ENCODE assay signal across 8 cellular contexts in genomic region chr5:10441992-10442435, GRCh38. TPM values are rescaled to one million over a fixed set of nuclear protein-coding genes. Genes with fewer than 3 reads are reported as not detected.
DNase-seq lines count a peak whose midpoint lies in the region; ATAC-seq and TF ChIP-seq lines count a peak whose summit lies in the region.

No MANE protein-coding gene starts in this region.

- H3K27ac ChIP-seq in right lobe of liver = peak overlapping the region in 2 of 3 donors; percentile 17 to 70
- H3K27ac ChIP-seq in upper lobe of left lung = peak overlapping the region; percentile 59 to 88 (median 84)

- H3K9ac ChIP-seq in ES-I3 (ENCODE audit: low read depth, low read length) = peak overlapping the region; percentile 41; the same call in 1 of the 2 replicates

- H3K4me1 Mint-ChIP-seq in brain = peaks cover 18% of the 10 kb centered on the region

- no peak for TF ChIP-seq CTCF in brain (conservative IDR thresholded peaks at IDR 0.05)
- TF ChIP-seq CTCF in right lobe of liver (IDR thresholded peaks at IDR 0.05) = no peak
- no peak for TF ChIP-seq CTCF in upper lobe of left lung (IDR thresholded peaks at IDR 0.05)

- H3K4me1 ChIP-seq in ES-I3 (ENCODE audit: insufficient read depth, low read length) (no peaks in the 10 kb centered on the region), right lobe of liver (peaks cover 0 to 11% (median 0%) of the 10 kb centered on the region in 4 donors), upper lobe of left lung (peaks cover 31 to 41% (median 39%) of the 10 kb centered on the region in 4 donors)

- no peak for TF ChIP-seq POLR2A in right lobe of liver (IDR thresholded peaks at IDR 0.05)
- peak in 1 of 4 donors; percentile 10 for TF ChIP-seq POLR2A in upper lobe of left lung (IDR thresholded peaks at IDR 0.05)

- WGBS in right lobe of liver (ENCODE audit: insufficient coverage, low coverage, low lambda C conversion rate, missing lambda C conversion rate) = 2% methylated on average over 31 of the region's 44 CpGs
- WGBS in upper lobe of left lung, 2 donors = 0% methylated on average over 22 to 23 of the region's 44 CpGs

- DNase-seq in right lobe of liver (no peak), upper lobe of left lung (no peak), germinal center (ENCODE audit: low spot score) (no peak), HK-2 (ENCODE audit: unreplicated experiment) (no peak)

- peaks cover 4% of the 10 kb centered on the region for H3K27me3 Mint-ChIP-seq in brain

- peaks cover 0 to 4% (median 0%) of the 10 kb centered on the region in 5 experiments for H3K9me3 Mint-ChIP-seq in brain

- peak overlapping the region; percentile 90 to 91 (median 90) for H3K4me3 Mint-ChIP-seq in brain

- intact Hi-C loops in right lobe of liver (cut with DNase I) = no loop called here

- H3K9me3 ChIP-seq in ES-I3 (ENCODE audit: control insufficient read depth, insufficient read depth, low read length) (no peaks in the 10 kb centered on the region), right lobe of liver (no peaks in the 10 kb centered on the region), upper lobe of left lung (no peaks in the 10 kb centered on the region)

- H3K4me3 ChIP-seq in right lobe of liver (peak overlapping the region; percentile 40 to 63 (median 61)), upper lobe of left lung (peak overlapping the region; percentile 61 to 78 (median 66))

- peak overlapping the region in 1 of 5 experiments; percentile 42 for H3K27ac Mint-ChIP-seq in brain

- no peak for TF ChIP-seq EP300 in upper lobe of left lung (IDR thresholded peaks at IDR 0.05)

- H3K36me3 Mint-ChIP-seq in brain = no peaks in the 10 kb centered on the region

- ATAC-seq in GM21381 (IDR thresholded peaks at IDR 0.05; ENCODE audit: unreplicated experiment) (peak; percentile 45), HG03575 (IDR thresholded peaks at IDR 0.05; ENCODE audit: extremely low read depth, insufficient number of reproducible peaks, low FRiP score, unreplicated experiment) (peak; percentile 9), right lobe of liver (peak; percentile 53 to 67 (median 60)), upper lobe of left lung (ENCODE audit: low FRiP score in 2 of 2) (peak; percentile 59 to 76)

- H3K27me3 ChIP-seq in right lobe of liver (no peaks in the 10 kb centered on the region), upper lobe of left lung (no peaks in the 10 kb centered on the region)

- no peaks in the 10 kb centered on the region; the same call in 1 of the 2 replicates for H3K36me3 ChIP-seq in ES-I3 (ENCODE audit: insufficient read depth, low read length)
- no peaks in the 10 kb centered on the region for H3K36me3 ChIP-seq in right lobe of liver
- peaks cover 0 to 8% (median 0%) of the 10 kb centered on the region in 4 donors for H3K36me3 ChIP-seq in upper lobe of left lung

RNA-seq across cellular contexts. Expression of gene ROPN1L, which starts 0.3 kb away (rescaled TPM):
- polyA plus RNA-seq in brain (ENCODE audit: insufficient read depth, low read depth, low replicate concordance) = 2.0 TPM
- total RNA-seq in right lobe of liver (under 1 TPM in 4 of 6 experiments, not detected in 2; 0.24 to 0.83 (median 0.40) TPM), upper lobe of left lung (10 to 100 TPM in 4 of 6 donors, 1 to 10 TPM in 1, under 1 TPM in 1; 0.89 to 70.3 (median 13.6) TPM)

Comparison
In these comparisons a context has a peak if more than half of its experiments do, and no peak if none do; other contexts are left out.
1. ATAC-seq: peak in every context shown above with its lines; median percentile 68 in upper lobe of left lung; 60 in right lobe of liver; 45 in GM21381; 9 in HG03575.